20 cellular contexts compared by ENCODE assay signal in genomic region chr17:63448655-63449054, GRCh38. TPM values are rescaled to one million over a fixed set of nuclear protein-coding genes. Genes with fewer than 3 reads are reported as not detected.
DNase-seq lines count a peak whose midpoint lies in the region; ATAC-seq, FAIRE-seq and TF ChIP-seq lines count a peak whose summit lies in the region.
"Had no signal": no experiment of that assay in that cellular context is flagged by ENCODE, and none has a peak within 500 bp of the region (broad histone marks: within the 10 kb centered on the region; RNA-seq: fewer than 3 reads in every experiment).

No MANE protein-coding gene starts in this region.

- H2BK5ac ChIP-seq in IMR-90 (ENCODE audit: low read depth, low read length, poor library complexity, severe bottlenecking) = no peak overlapping the region

- dilution Hi-C loops in IMR-90 (cut with HindIII; ENCODE audit: low sequenced_read_pairs, unreplicated experiment) (no loop called here), endothelial cell of umbilical vein (cut with MboI; ENCODE audit: extremely low pct_ligation_motif_present, low sequenced_read_pairs) (no loop called here)

- H2AFZ ChIP-seq in IMR-90 (replicated peaks; ENCODE audit: low read length, poor library complexity) = no peak overlapping the region
- H2AFZ ChIP-seq in endothelial cell of umbilical vein (ENCODE audit: low read depth, low read length) = no peak overlapping the region

- H3K9ac ChIP-seq in IMR-90 (ENCODE audit: low read depth, low read length) (no peak overlapping the region), endothelial cell of umbilical vein (replicated peaks; ENCODE audit: extremely low read depth, insufficient read depth, low read length) (no peak overlapping the region)

- H3K4me1 ChIP-seq in IMR-90 (ENCODE audit: control insufficient read depth, insufficient read depth, low read length) (peaks cover 4% of the 10 kb centered on the region), endothelial cell of umbilical vein (ENCODE audit: control insufficient read depth, extremely low read depth, insufficient read depth, low read length) (peaks cover 45% of the 10 kb centered on the region)

- H4K5ac ChIP-seq in IMR-90 (ENCODE audit: low read depth, low read length) = no peak overlapping the region

- no peaks in the 10 kb centered on the region for H4K20me1 ChIP-seq in IMR-90 (ENCODE audit: insufficient read depth, low read length)
- H4K20me1 ChIP-seq in endothelial cell of umbilical vein (replicated peaks; ENCODE audit: control insufficient read depth, extremely low read depth, insufficient read depth, low read length) = no peaks in the 10 kb centered on the region

- H3K36me3 ChIP-seq in IMR-90 (ENCODE audit: control insufficient read depth, insufficient read depth, low read length) (no peaks in the 10 kb centered on the region), endothelial cell of umbilical vein (ENCODE audit: control insufficient read depth in 2 of 2, extremely low read depth in 1 of 2, insufficient read depth in 2 of 2, low read length in 2 of 2) (no peaks in the 10 kb centered on the region)
- H3K36me3 ChIP-seq: ascending aorta, gastrocnemius medialis had no signal

- CTCF ChIA-PET in IMR-90 (lab: Yijun Ruan, JAX) (interaction anchor here (0.6 kb wide), 1 partner anchor 128 kb away, joined by 4 read pairs; no protein-coding TSS in a partner anchor), endothelial cell of umbilical vein (lab: Charles Lee) (interaction anchor here (5.1 to 7.4 kb wide), 2 partner anchors 23 to 29 kb away, joined by 21 to 134 read pairs; partner anchors contain the start of gene ACE)

- H2AK9ac ChIP-seq in IMR-90 (replicated peaks; ENCODE audit: low read depth, low read length, poor library complexity) = no peak overlapping the region

- H2BK120ac ChIP-seq in IMR-90 (ENCODE audit: low read depth, low read length) = no peak overlapping the region

- no peak overlapping the region for H3K14ac ChIP-seq in IMR-90 (replicated peaks; ENCODE audit: low read depth, low read length)

- no peak for FAIRE-seq in endothelial cell of umbilical vein (lab: Jason Lieb, UNC)

- peaks cover 16% of the 10 kb centered on the region for H3K4me1 Mint-ChIP-seq in activated T-cell treated with anti-CD3 and anti-CD28 coated beads, Interleukin-2, amount 50 U/mL, for 72 hours (ENCODE audit: low read depth)
- peaks cover 32% of the 10 kb centered on the region for H3K4me1 Mint-ChIP-seq in stimulated activated naive CD8-positive, alpha-beta T cell treated with anti-CD3 and anti-CD28 coated beads, Interleukin-15, amount 100 ng/mL, for 72 hours

- H3K4me2 ChIP-seq in IMR-90 (ENCODE audit: low read depth, low read length) = no peak overlapping the region
- H3K4me2 ChIP-seq in endothelial cell of umbilical vein (ENCODE audit: insufficient read depth, low read length) = no peak overlapping the region

- H3K9me1 ChIP-seq in IMR-90 (ENCODE audit: insufficient read depth, low read length) (no peaks in the 10 kb centered on the region), endothelial cell of umbilical vein (replicated peaks; ENCODE audit: control insufficient read depth, extremely low read depth, insufficient read depth, low read length) (no peaks in the 10 kb centered on the region)

- BruUV-seq in IMR-90 (replicated peaks; lab: Mats Ljungman, UMichigan) = no TSS peak
- BruUV-seq in endothelial cell of umbilical vein (replicated peaks; lab: Mats Ljungman, UMichigan) = no TSS peak

- H3K56ac ChIP-seq in IMR-90 (ENCODE audit: extremely low read depth, insufficient read depth, low read length) = no peak overlapping the region

- peaks cover 7% of the 10 kb centered on the region for H3K27me3 Mint-ChIP-seq in activated T-cell treated with anti-CD3 and anti-CD28 coated beads, Interleukin-2, amount 50 U/mL, for 72 hours (ENCODE audit: low read depth)
- H3K27me3 Mint-ChIP-seq in stimulated activated naive CD8-positive, alpha-beta T cell treated with anti-CD3 and anti-CD28 coated beads, Interleukin-15, amount 100 ng/mL, for 72 hours = peaks cover 25% of the 10 kb centered on the region

- TF ChIP-seq CTCF in IMR-90 (conservative IDR thresholded peaks at IDR 0.05; ENCODE audit: low read depth, low read length) (no peak), endothelial cell of umbilical vein (IDR thresholded peaks at IDR 0.05; ENCODE audit: extremely low read depth in 1 of 2, insufficient read depth in 1 of 2, low read depth in 1 of 2, low read length in 2 of 2) (no peak)

- peak overlapping the region; percentile 77 for H3K27ac Mint-ChIP-seq in activated T-cell treated with anti-CD3 and anti-CD28 coated beads, Interleukin-2, amount 50 U/mL, for 72 hours
- H3K27ac Mint-ChIP-seq in stimulated activated naive CD8-positive, alpha-beta T cell treated with anti-CD3 and anti-CD28 coated beads, Interleukin-15, amount 100 ng/mL, for 72 hours = no peak overlapping the region

- H3K18ac ChIP-seq in IMR-90 (ENCODE audit: low read depth, low read length) = no peak overlapping the region

- POLR2A ChIA-PET in IMR-90 (lab: Charles Lee; ENCODE audit: unreplicated experiment) (no interaction called here), endothelial cell of umbilical vein (lab: Charles Lee) (no interaction called here)

- no peak overlapping the region for H4K91ac ChIP-seq in IMR-90 (ENCODE audit: insufficient read depth, low read depth, low read length)

- H3K4me3 Mint-ChIP-seq in activated T-cell treated with anti-CD3 and anti-CD28 coated beads, Interleukin-2, amount 50 U/mL, for 72 hours = peak overlapping the region in 1 of 2 donors; percentile 35
- peak overlapping the region; percentile 10 to 17 for H3K4me3 Mint-ChIP-seq in stimulated activated naive CD8-positive, alpha-beta T cell treated with anti-CD3 and anti-CD28 coated beads, Interleukin-15, amount 100 ng/mL, for 72 hours

- 0 out of 2 replicates have a peak overlapping the region, but pooled peaks have one; percentile 27 for H2AK5ac ChIP-seq in IMR-90 (ENCODE audit: low read depth, low read length)

- H3K4me3 ChIP-seq in IMR-90 (ENCODE audit: insufficient read depth, low read depth, low read length) (no peak overlapping the region), endothelial cell of umbilical vein (replicated peaks in 1 of 3; ENCODE audit: insufficient read depth in 1 of 3, low read depth in 1 of 3, low read length in 3 of 3) (no peak overlapping the region)
- H3K4me3 ChIP-seq: ascending aorta, gastrocnemius medialis, skin epidermis had no signal

- no peak for TF ChIP-seq RAD21 in IMR-90 (IDR thresholded peaks at IDR 0.05; ENCODE audit: low read length)

- H3K4ac ChIP-seq in IMR-90 (ENCODE audit: low read depth, low read length) = no peak overlapping the region

- WGBS in IMR-90 (ENCODE audit: extremely low coverage in 2 of 2, insufficient read length in 1 of 2), 2 experiments = no CpG with 5 or more reads among the region's 3 CpGs

- no peak for ATAC-seq in activated T-cell treated with anti-CD3 and anti-CD28 coated beads, Interleukin-2, amount 50 U/mL, for 72 hours (replicated peaks in 1 of 2)
- no peak for ATAC-seq in IMR-90 (ENCODE audit: low read depth)
- ATAC-seq in stimulated activated naive CD8-positive, alpha-beta T cell treated with anti-CD3 and anti-CD28 coated beads, Interleukin-15, amount 100 ng/mL, for 72 hours = no peak
- no peak for ATAC-seq in HG02798 (IDR thresholded peaks at IDR 0.05; ENCODE audit: poor library complexity, unreplicated experiment)
- ATAC-seq: gastrocnemius medialis had no signal

- intact Hi-C loops in IMR-90 (cut with micrococcal nuclease) (no loop called here), endothelial cell of umbilical vein (cut with micrococcal nuclease) (no loop called here)

- H3K27ac ChIP-seq in IMR-90 (ENCODE audit: insufficient read depth, low read length) (no peak overlapping the region), endothelial cell of umbilical vein (ENCODE audit: insufficient read depth, low read depth, low read length) (peak overlapping the region; percentile 38)
- H3K27ac ChIP-seq: ascending aorta had no signal

- no peak overlapping the region for H4K8ac ChIP-seq in IMR-90 (ENCODE audit: low read depth in 2 of 2, low read length in 2 of 2)

- no peaks in the 10 kb centered on the region for H3K9me3 ChIP-seq in IMR-90 (ENCODE audit: control insufficient read depth, insufficient read depth, low read length)
- no peaks in the 10 kb centered on the region for H3K9me3 ChIP-seq in endothelial cell of umbilical vein (replicated peaks; ENCODE audit: control insufficient read depth, insufficient read depth, low read length)
- H3K9me3 ChIP-seq: ascending aorta, gastrocnemius medialis had no signal

- H3K79me1 ChIP-seq in IMR-90 (ENCODE audit: low read depth in 1 of 2, low read length in 2 of 2) = no peaks in the 10 kb centered on the region

- H2BK15ac ChIP-seq in IMR-90 (ENCODE audit: low read depth, low read length) = no peak overlapping the region

- no peaks in the 10 kb centered on the region for H3K9me3 Mint-ChIP-seq in activated T-cell treated with anti-CD3 and anti-CD28 coated beads, Interleukin-2, amount 50 U/mL, for 72 hours
- no peaks in the 10 kb centered on the region for H3K9me3 Mint-ChIP-seq in stimulated activated naive CD8-positive, alpha-beta T cell treated with anti-CD3 and anti-CD28 coated beads, Interleukin-15, amount 100 ng/mL, for 72 hours

- H3K27me3 ChIP-seq in IMR-90 (ENCODE audit: control insufficient read depth, insufficient read depth, low read length) (peaks cover 3% of the 10 kb centered on the region; the same call in 1 of the 2 replicates), endothelial cell of umbilical vein (ENCODE audit: control insufficient read depth in 2 of 2, insufficient read depth in 2 of 2, low read length in 2 of 2) (no peaks in the 10 kb centered on the region)
- H3K27me3 ChIP-seq: ascending aorta had no signal

- in situ Hi-C loops in IMR-90 (cut with MboI; ENCODE audit: low sequenced_read_pairs) = no loop called here

- no peak for TF ChIP-seq POLR2A in IMR-90 (IDR thresholded peaks at IDR 0.05; ENCODE audit: low read depth, low read length)
- no peak for TF ChIP-seq POLR2A in endothelial cell of umbilical vein (IDR thresholded peaks at IDR 0.05; ENCODE audit: low read depth, low read length)

- H2BK20ac ChIP-seq in IMR-90 (ENCODE audit: low read depth, low read length) = no peak overlapping the region

- H3K79me2 ChIP-seq in endothelial cell of umbilical vein (ENCODE audit: control insufficient read depth, insufficient read depth, low read length) = no peaks in the 10 kb centered on the region

- DNase-seq in activated T-cell treated with anti-CD3 and anti-CD28 coated beads, Interleukin-2, amount 50 U/mL, for 72 hours = no peak
- DNase-seq in activated T-cell treated with anti-CD3 and anti-CD28 coated beads for 4 hours (no peak), IMR-90 (no peak), endothelial cell of umbilical vein (ENCODE audit: low read depth, low spot score) (peak; percentile 26), GOT3 (lab: John Stamatoyannopoulos, UW) (no peak), NCI-H82 treated with DMSO at 0.1 percent for 48 hours (lab: John Stamatoyannopoulos, UW; ENCODE audit: unreplicated experiment) (no peak)
- DNase-seq in stimulated activated naive CD8-positive, alpha-beta T cell treated with anti-CD3 and anti-CD28 coated beads, Interleukin-15, amount 100 ng/mL, for 72 hours = no peak
- DNase-seq: activated CD4-positive, alpha-beta T cell treated with anti-CD3 and anti-CD28 coated beads for 4 hours; activated CD8-positive, alpha-beta memory T cell treated with anti-CD3 and anti-CD28 coated beads, Interleukin-2, amount 50 U/mL, for 48 hours; C1 segment of cervical spinal cord; cerebellar nuclear complex; DMS53; gastrocnemius medialis; GF-D8; NCI-H1417 treated with DMSO at 0.1 percent for 48 hours; NCI-H2107; NCI-H526 treated with DMSO at 0.1 percent for 48 hours had no signal

- no peak overlapping the region for H3K23ac ChIP-seq in IMR-90 (ENCODE audit: low read depth, low read length)

- H3K36me3 Mint-ChIP-seq in activated T-cell treated with anti-CD3 and anti-CD28 coated beads, Interleukin-2, amount 50 U/mL, for 72 hours (ENCODE audit: insufficient read depth in 2 of 2) = no peaks in the 10 kb centered on the region

RNA-seq across cellular contexts. Expression of gene CYB561, which starts 2.5 kb away (rescaled TPM):
- 10 to 100 TPM in 1 of 2 donors, 1 to 10 TPM in 1; 4.7 to 10.2 TPM for total RNA-seq in activated T-cell treated with anti-CD3 and anti-CD28 coated beads, Interleukin-2, amount 50 U/mL, for 72 hours
- total RNA-seq in IMR-90 (2012; rRNA removed) (1.1 and 2.5 TPM in 2 replicates), endothelial cell of umbilical vein (71.1 and 72.4 TPM in 2 replicates)
- polyA plus RNA-seq in IMR-90 (2012; rRNA removed) (3.0 and 3.8 TPM in 2 replicates), endothelial cell of umbilical vein (34.9 and 45.1 TPM in 2 replicates)
- 1.8 and 5.0 TPM in 2 replicates for polyA plus RNA-seq in IMR-90 (2012; cell fraction: cytosol; rRNA removed)
- 2.9 and 8.1 TPM in 2 replicates for polyA plus RNA-seq in IMR-90 (2012; cell fraction: nucleus; rRNA removed; ENCODE audit: low replicate concordance)
- polyA plus RNA-seq in endothelial cell of umbilical vein (2011; cell fraction: cytosol; rRNA removed) = 24.4 and 30.5 TPM in 2 replicates
- polyA plus RNA-seq in endothelial cell of umbilical vein (2011; cell fraction: nucleus; rRNA removed) = 61.1 and 63.6 TPM in 2 replicates
- 22.3 and 28.9 TPM in 2 replicates for polyA plus RNA-seq in endothelial cell of umbilical vein (2012)
- 68.6 and 78.0 TPM in 2 replicates for polyA minus RNA-seq in endothelial cell of umbilical vein
- polyA minus RNA-seq in endothelial cell of umbilical vein (2011; cell fraction: cytosol; rRNA and poly(A)+ RNA removed) = 21.5 TPM
- 21.5 and 39.9 TPM in 2 replicates for polyA minus RNA-seq in endothelial cell of umbilical vein (2011; cell fraction: nucleus; rRNA and poly(A)+ RNA removed)

RNA-seq across cellular contexts. Expression of gene ACE, which starts 28.2 kb away (rescaled TPM):
- total RNA-seq in activated T-cell treated with anti-CD3 and anti-CD28 coated beads, Interleukin-2, amount 50 U/mL, for 72 hours = 1 to 10 TPM in 1 of 2 donors, under 1 TPM in 1; 0.58 to 2.5 TPM
- 1.4 TPM in 2 replicates for total RNA-seq in IMR-90 (2012; rRNA removed)
- 3.5 and 5.8 TPM in 2 replicates for polyA plus RNA-seq in IMR-90 (2012; rRNA removed)
- polyA plus RNA-seq in IMR-90 (2012; cell fraction: cytosol; rRNA removed) = 4.0 and 5.5 TPM in 2 replicates
- polyA plus RNA-seq in IMR-90 (2012; cell fraction: nucleus; rRNA removed; ENCODE audit: low replicate concordance) = 10.1 and 21.1 TPM in 2 replicates
- total RNA-seq in endothelial cell of umbilical vein = 207 and 226 TPM in 2 replicates
- polyA plus RNA-seq in endothelial cell of umbilical vein = 63.4 and 72.3 TPM in 2 replicates
- 30.5 and 41.0 TPM in 2 replicates for polyA plus RNA-seq in endothelial cell of umbilical vein (2011; cell fraction: cytosol; rRNA removed)
- 187 and 256 TPM in 2 replicates for polyA plus RNA-seq in endothelial cell of umbilical vein (2011; cell fraction: nucleus; rRNA removed)
- polyA plus RNA-seq in endothelial cell of umbilical vein (2012) = 13.4 and 30.3 TPM in 2 replicates
- 81.2 and 84.6 TPM in 2 replicates for polyA minus RNA-seq in endothelial cell of umbilical vein
- polyA minus RNA-seq in endothelial cell of umbilical vein (2011; cell fraction: cytosol; rRNA and poly(A)+ RNA removed) = not detected
- polyA minus RNA-seq in endothelial cell of umbilical vein (2011; cell fraction: nucleus; rRNA and poly(A)+ RNA removed) = 94.5 and 140 TPM in 2 replicates

Comparison
In these comparisons a context has a peak if more than half of its experiments do, and no peak if none do; other contexts are left out.
1. RNA of gene ACE, which starts 28.2 kb away (total RNA-seq): 207 to 226 TPM in endothelial cell of umbilical vein; 0.58 to 2.5 TPM in activated T-cell treated with anti-CD3 and anti-CD28 coated beads, Interleukin-2, amount 50 U/mL, for 72 hours and 1.4 TPM in IMR-90; every median in the first group is over 10 times any median in the second.